In genomic region chr12:42815068-42815467, GRCh38 we compare ENCODE assay signal across 29 cellular contexts.
"Had no signal": no experiment of that assay in that cellular context is flagged by ENCODE, and none has a peak within 500 bp of the region (broad histone marks: within the 10 kb centered on the region; RNA-seq: fewer than 3 reads in every experiment).

No MANE protein-coding gene starts in this region.

- H3K36me3 ChIP-seq: cardiac muscle cell, MG63, WERI-Rb-1 had no signal

- DNase-seq: activated CD4-positive, alpha-beta memory T cell treated with anti-CD3 and anti-CD28 coated beads, Interleukin-2, amount 10 ng/mL, durations not matched to agents 7 days and 5 days; activated CD4-positive, alpha-beta T cell treated with anti-CD3 and anti-CD28 coated beads for 1 hour; activated CD4-positive, alpha-beta T cell treated with anti-CD3 and anti-CD28 coated beads for 48 hours; activated CD4-positive, CD25-positive, alpha-beta regulatory T cell; activated CD8-positive, alpha-beta memory T cell treated with anti-CD3 and anti-CD28 coated beads for 24 hours; activated CD8-positive, alpha-beta memory T cell treated with anti-CD3 and anti-CD28 coated beads, Interleukin-2, amount 10 ng/mL, durations not matched to agents 7 days and 5 days; activated CD8-positive, alpha-beta memory T cell treated with anti-CD3 and anti-CD28 coated beads, Interleukin-2, amount 50 U/mL, for 48 hours; activated effector memory CD4-positive, alpha-beta T cell treated with Interleukin-2 at 50 U/mL for 16 hours; activated naive CD4-positive, alpha-beta T cell treated with anti-CD3 and anti-CD28 coated beads, Interleukin-2, amount 10 ng/mL, durations not matched to agents 7 days and 5 days; activated naive CD8-positive, alpha-beta T cell treated with anti-CD3 and anti-CD28 coated beads, Interleukin-2, amount 50 U/mL, for 24 hours; activated T-cell treated with anti-CD3 and anti-CD28 coated beads, Interleukin-2, amount 50 U/mL, for 48 hours; aorta; MG63; NCI-H1048; NCI-H1436 treated with DMSO at 0.1 percent for 48 hours; NCI-H1694 treated with DMSO at 0.1 percent for 48 hours; NCI-H2029 treated with DMSO at 0.1 percent for 48 hours; NCI-H226; NCI-H446 treated with DMSO at 0.1 percent for 48 hours; NCI-H524; NCI-H69; NCI-H82; NK-92 treated with Interleukin-12 subunit alpha and Interleukin-12 subunit beta, amount 100 ng/mL, for 24 hours; PC-9; Right ventricle myocardium superior; T1000; WERI-Rb-1 had no signal

- ATAC-seq: activated CD8-positive, alpha-beta memory T cell treated with anti-CD3 and anti-CD28 coated beads, Interleukin-2, amount 10 ng/mL, durations not matched to agents 7 days and 5 days; activated naive CD8-positive, alpha-beta T cell treated with anti-CD3 and anti-CD28 coated beads, Interleukin-2, amount 50 U/mL, for 24 hours had no signal

- H3K27me3 ChIP-seq: cardiac muscle cell, MG63 had no signal

- H3K9me3 ChIP-seq: MG63 had no signal

- H3K4me3 ChIP-seq: cardiac muscle cell, MG63, PC-9, SK-N-MC had no signal

- H2AFZ ChIP-seq: PC-9 had no signal

- H3K27ac ChIP-seq: cardiac muscle cell, PC-9, SK-N-MC, WERI-Rb-1 had no signal

- H3K4me2 ChIP-seq: PC-9 had no signal
